ENCODE assay signal across 1 cellular context in genomic region chr6:136736281-136736960, GRCh38.
TF ChIP-seq lines count a peak whose summit lies in the region.

No MANE protein-coding gene starts in this region.

TF ChIP-seq in endothelial cell of umbilical vein, 7 proteins besides CTCF, POLR2A, EP300 and RAD21 (continued from another document):
- TF ChIP-seq GATA2 (IDR thresholded peaks at IDR 0.05; ENCODE audit: insufficient read depth, insufficient read length, low read depth, low read length) = no peak
- TF ChIP-seq FOS (IDR thresholded peaks at IDR 0.05; ENCODE audit: borderline replicate concordance, insufficient read depth, low read length) = no peak
- TF ChIP-seq MAX (IDR thresholded peaks at IDR 0.05; ENCODE audit: insufficient read depth, insufficient read length) = no peak
- no peak for TF ChIP-seq EZH2 (IDR thresholded peaks at IDR 0.05; ENCODE audit: borderline replicate concordance, low read depth, low read length, severe bottlenecking)
- no peak for TF ChIP-seq MYC (IDR thresholded peaks at IDR 0.05; ENCODE audit: low read depth, low read length)
